ENCODE assay signal across 12 cellular contexts in the genomic region with DNA sequence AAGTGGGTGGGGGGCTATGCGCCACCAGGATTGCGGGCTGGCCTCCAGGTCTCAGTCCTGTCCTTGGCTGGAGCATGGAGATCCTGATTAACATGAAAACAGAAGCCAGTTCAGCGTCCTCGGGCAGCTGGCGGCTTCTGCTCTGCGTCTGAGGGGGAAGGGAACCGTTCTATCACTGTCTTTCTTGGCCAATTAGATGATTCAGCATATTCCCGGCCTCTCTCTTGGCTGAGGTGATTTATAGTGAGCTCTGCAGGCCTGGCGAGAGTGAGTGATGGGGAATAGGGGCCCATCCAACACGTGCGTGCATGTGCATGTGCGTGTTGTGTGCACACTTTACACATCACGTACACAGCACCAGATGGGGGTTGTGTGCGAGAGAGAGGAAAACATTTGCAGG.
DNase-seq lines count a peak whose midpoint lies in the region; ATAC-seq, FAIRE-seq and TF ChIP-seq lines count a peak whose summit lies in the region.
"Had no signal": no experiment of that assay in that cellular context is flagged by ENCODE, and none has a peak within 500 bp of the region (broad histone marks: within the 10 kb centered on the region; RNA-seq: fewer than 3 reads in every experiment).

No MANE protein-coding gene starts in this region.

- peak overlapping the region; percentile 50 for H3K4me3 Mint-ChIP-seq in neural crest cell

- H3K4me1 Mint-ChIP-seq in neural crest cell: peaks cover 13% of the 10 kb centered on the region

- ATAC-seq in GM19035 (IDR thresholded peaks at IDR 0.05; ENCODE audit: unreplicated experiment) (no peak), HG02623 (IDR thresholded peaks at IDR 0.05; ENCODE audit: unreplicated experiment) (no peak), HG02981 (IDR thresholded peaks at IDR 0.05; ENCODE audit: unreplicated experiment) (no peak)
- ATAC-seq: HCT116 had no signal

- peak overlapping the region; percentile 84 for H3K27ac Mint-ChIP-seq in neural crest cell (ENCODE audit: unreplicated experiment)

- TF ChIP-seq CTCF in neural crest cell (conservative IDR thresholded peaks at IDR 0.05): no peak

- H3K36me3 Mint-ChIP-seq in neural crest cell (ENCODE audit: low read depth): peaks cover 3% of the 10 kb centered on the region

- FAIRE-seq in HTR-8/SVneo (lab: Jason Lieb, UNC): no peak
- FAIRE-seq: kidney had no signal

- H3K27me3 Mint-ChIP-seq in neural crest cell (ENCODE audit: low read depth): no peaks in the 10 kb centered on the region

- peak; percentile 76 for DNase-seq in DMS 273 treated with DMSO at 0.1 percent for 48 hours (lab: John Stamatoyannopoulos, UW)
- peak; percentile 39 for DNase-seq in NCI-H510A treated with DMSO at 0.1 percent for 48 hours (lab: John Stamatoyannopoulos, UW)
- DNase-seq in fibroblast of gingiva (ENCODE audit: low read depth): peak; percentile 1
- peak; percentile 14 for DNase-seq in neural crest cell (ENCODE audit: low read depth, low spot score)
- no peak for DNase-seq in HTR-8/SVneo (ENCODE audit: insufficient read length, low spot score)
- DNase-seq: activated T-cell treated with anti-CD3 and anti-CD28 coated beads, Interleukin-2, amount 50 U/mL, for 1 hour; kidney; NK-92 treated with Interleukin-12 subunit alpha and Interleukin-12 subunit beta, amount 100 ng/mL, for 24 hours had no signal

- H3K9me3 Mint-ChIP-seq in neural crest cell: peaks cover 13% of the 10 kb centered on the region
